Comparison of ENCODE assay signal across 1 cellular context in the genomic region with DNA sequence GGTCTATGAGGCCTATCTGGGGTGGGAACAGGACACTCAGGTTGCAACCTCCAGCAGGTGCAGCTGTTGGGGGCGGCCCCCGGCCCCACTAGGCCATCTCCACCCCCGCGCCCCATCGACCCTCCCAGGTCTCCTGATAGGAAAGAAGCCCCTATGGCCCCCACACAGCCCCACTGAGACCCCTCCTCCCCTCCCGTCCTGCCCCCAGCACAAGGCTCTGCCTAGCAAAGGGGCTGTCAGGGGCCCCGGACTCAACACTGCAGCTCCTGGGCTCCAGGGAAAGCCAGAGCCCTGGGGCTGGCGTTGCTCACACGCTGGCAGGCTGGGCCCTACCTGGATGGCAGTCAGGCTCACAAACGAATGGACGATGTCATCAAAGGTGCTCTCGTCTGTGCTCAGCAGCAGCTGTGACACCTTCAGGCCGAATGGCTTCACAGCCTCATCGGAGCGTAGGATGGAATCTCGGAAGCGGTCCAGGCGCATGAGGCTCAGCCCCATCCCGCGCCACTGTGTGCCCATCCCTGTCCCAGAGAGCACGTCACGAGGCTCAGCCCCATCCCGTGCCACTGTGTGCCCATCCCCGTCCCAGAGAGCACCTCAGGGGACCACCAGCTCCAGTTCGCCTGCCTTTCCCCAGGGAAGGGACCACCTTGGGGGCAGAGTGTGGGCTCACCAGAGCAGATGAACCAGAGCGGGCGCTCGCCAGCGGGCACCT.
TF ChIP-seq lines count a peak whose summit lies in the region.

No MANE protein-coding gene starts in this region.

TF ChIP-seq in K562, 482 proteins besides CTCF, POLR2A, EP300 and RAD21 (continues in another document):
- TF ChIP-seq ZNF324 (CRISPR knock-in tag; IDR thresholded peaks at IDR 0.05) (no peak), THRAP3 (IDR thresholded peaks at IDR 0.05; ENCODE audit: borderline replicate concordance) (no peak), SUPT5H (IDR thresholded peaks at IDR 0.05) (peak; percentile 52), HNRNPLL (IDR thresholded peaks at IDR 0.05; ENCODE audit: low read depth, low read length, poor library complexity, severe bottlenecking) (no peak), POLR2B (IDR thresholded peaks at IDR 0.05; ENCODE audit: low read depth, partially characterized antibody) (peak; percentile 18), SIN3A (IDR thresholded peaks at IDR 0.05; ENCODE audit: borderline replicate concordance in 2 of 2, control insufficient read depth in 1 of 2, low read depth in 2 of 2, low read length in 2 of 2) (peak in 1 of 2 experiments; percentile 25; a peak in 1 of 4 replicates), ZFPM2 (CRISPR knock-in tag; IDR thresholded peaks at IDR 0.05) (no peak), TRIM24 (IDR thresholded peaks at IDR 0.05) (no peak), RHOXF2B (CRISPR knock-in tag; conservative IDR thresholded peaks at IDR 0.05) (no peak), KDM5B (IDR thresholded peaks at IDR 0.05; ENCODE audit: insufficient replicate concordance, low read depth, low read length) (no peak), POLR2G (IDR thresholded peaks at IDR 0.05; ENCODE audit: low read depth, low read length) (peak; percentile 5; the same call in 1 of the 2 replicates), ZBTB7A (IDR thresholded peaks at IDR 0.05; ENCODE audit: borderline replicate concordance, control insufficient read depth, low read depth, low read length) (peak; percentile 44; the same call in 1 of the 2 replicates), ZNF217 (CRISPR knock-in tag; IDR thresholded peaks at IDR 0.05) (no peak), FOXP1 (CRISPR knock-in tag; IDR thresholded peaks at IDR 0.05) (no peak), FIP1L1 (IDR thresholded peaks at IDR 0.05; ENCODE audit: low read depth, low read length, poor library complexity, severe bottlenecking) (peak; percentile 41), ZKSCAN1 (IDR thresholded peaks at IDR 0.05; ENCODE audit: low read depth, low read length) (no peak), DDX20 (tag; IDR thresholded peaks at IDR 0.05; ENCODE audit: low read depth) (no peak), HDAC3 (IDR thresholded peaks at IDR 0.05; ENCODE audit: borderline replicate concordance, partially characterized antibody) (no peak), PRPF4 (IDR thresholded peaks at IDR 0.05; ENCODE audit: insufficient read depth, low read depth, low read length, poor library complexity, severe bottlenecking) (peak; percentile 7), TEAD4 (IDR thresholded peaks at IDR 0.05; ENCODE audit: low read length) (0 out of 2 replicates have a peak, but pooled peaks have one; percentile 12), TEAD4 (CRISPR knock-in tag; IDR thresholded peaks at IDR 0.05; ENCODE audit: borderline replicate concordance) (no peak), GATA2 (CRISPR knock-in tag; IDR thresholded peaks at IDR 0.05) (no peak), BCL6 (CRISPR knock-in tag; IDR thresholded peaks at IDR 0.05) (no peak), TEAD2 (tag; IDR thresholded peaks at IDR 0.05) (no peak)
- TF ChIP-seq, protein P1, sequence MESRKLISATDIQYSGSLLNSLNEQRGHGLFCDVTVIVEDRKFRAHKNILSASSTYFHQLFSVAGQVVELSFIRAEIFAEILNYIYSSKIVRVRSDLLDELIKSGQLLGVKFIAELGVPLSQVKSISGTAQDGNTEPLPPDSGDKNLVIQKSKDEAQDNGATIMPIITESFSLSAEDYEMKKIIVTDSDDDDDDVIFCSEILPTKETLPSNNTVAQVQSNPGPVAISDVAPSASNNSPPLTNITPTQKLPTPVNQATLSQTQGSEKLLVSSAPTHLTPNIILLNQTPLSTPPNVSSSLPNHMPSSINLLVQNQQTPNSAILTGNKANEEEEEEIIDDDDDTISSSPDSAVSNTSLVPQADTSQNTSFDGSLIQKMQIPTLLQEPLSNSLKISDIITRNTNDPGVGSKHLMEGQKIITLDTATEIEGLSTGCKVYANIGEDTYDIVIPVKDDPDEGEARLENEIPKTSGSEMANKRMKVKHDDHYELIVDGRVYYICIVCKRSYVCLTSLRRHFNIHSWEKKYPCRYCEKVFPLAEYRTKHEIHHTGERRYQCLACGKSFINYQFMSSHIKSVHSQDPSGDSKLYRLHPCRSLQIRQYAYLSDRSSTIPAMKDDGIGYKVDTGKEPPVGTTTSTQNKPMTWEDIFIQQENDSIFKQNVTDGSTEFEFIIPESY (CRISPR knock-in tag; IDR thresholded peaks at IDR 0.05), result peak; percentile 62; the same call in 1 of the 2 replicates
- TF ChIP-seq, protein P2, sequence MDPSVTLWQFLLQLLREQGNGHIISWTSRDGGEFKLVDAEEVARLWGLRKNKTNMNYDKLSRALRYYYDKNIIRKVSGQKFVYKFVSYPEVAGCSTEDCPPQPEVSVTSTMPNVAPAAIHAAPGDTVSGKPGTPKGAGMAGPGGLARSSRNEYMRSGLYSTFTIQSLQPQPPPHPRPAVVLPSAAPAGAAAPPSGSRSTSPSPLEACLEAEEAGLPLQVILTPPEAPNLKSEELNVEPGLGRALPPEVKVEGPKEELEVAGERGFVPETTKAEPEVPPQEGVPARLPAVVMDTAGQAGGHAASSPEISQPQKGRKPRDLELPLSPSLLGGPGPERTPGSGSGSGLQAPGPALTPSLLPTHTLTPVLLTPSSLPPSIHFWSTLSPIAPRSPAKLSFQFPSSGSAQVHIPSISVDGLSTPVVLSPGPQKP (CRISPR knock-in tag; IDR thresholded peaks at IDR 0.05), result no peak
- TF ChIP-seq, protein P3, sequence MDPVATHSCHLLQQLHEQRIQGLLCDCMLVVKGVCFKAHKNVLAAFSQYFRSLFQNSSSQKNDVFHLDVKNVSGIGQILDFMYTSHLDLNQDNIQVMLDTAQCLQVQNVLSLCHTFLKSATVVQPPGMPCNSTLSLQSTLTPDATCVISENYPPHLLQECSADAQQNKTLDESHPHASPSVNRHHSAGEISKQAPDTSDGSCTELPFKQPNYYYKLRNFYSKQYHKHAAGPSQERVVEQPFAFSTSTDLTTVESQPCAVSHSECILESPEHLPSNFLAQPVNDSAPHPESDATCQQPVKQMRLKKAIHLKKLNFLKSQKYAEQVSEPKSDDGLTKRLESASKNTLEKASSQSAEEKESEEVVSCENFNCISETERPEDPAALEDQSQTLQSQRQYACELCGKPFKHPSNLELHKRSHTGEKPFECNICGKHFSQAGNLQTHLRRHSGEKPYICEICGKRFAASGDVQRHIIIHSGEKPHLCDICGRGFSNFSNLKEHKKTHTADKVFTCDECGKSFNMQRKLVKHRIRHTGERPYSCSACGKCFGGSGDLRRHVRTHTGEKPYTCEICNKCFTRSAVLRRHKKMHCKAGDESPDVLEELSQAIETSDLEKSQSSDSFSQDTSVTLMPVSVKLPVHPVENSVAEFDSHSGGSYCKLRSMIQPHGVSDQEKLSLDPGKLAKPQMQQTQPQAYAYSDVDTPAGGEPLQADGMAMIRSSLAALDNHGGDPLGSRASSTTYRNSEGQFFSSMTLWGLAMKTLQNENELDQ (CRISPR knock-in tag; IDR thresholded peaks at IDR 0.05; ENCODE audit: borderline replicate concordance), result no peak
- TF ChIP-seq, protein P4, sequence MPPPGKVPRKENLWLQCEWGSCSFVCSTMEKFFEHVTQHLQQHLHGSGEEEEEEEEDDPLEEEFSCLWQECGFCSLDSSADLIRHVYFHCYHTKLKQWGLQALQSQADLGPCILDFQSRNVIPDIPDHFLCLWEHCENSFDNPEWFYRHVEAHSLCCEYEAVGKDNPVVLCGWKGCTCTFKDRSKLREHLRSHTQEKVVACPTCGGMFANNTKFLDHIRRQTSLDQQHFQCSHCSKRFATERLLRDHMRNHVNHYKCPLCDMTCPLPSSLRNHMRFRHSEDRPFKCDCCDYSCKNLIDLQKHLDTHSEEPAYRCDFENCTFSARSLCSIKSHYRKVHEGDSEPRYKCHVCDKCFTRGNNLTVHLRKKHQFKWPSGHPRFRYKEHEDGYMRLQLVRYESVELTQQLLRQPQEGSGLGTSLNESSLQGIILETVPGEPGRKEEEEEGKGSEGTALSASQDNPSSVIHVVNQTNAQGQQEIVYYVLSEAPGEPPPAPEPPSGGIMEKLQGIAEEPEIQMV (tag; conservative IDR thresholded peaks at IDR 0.05; ENCODE audit: low read depth), result no peak
- TF ChIP-seq, protein P5, sequence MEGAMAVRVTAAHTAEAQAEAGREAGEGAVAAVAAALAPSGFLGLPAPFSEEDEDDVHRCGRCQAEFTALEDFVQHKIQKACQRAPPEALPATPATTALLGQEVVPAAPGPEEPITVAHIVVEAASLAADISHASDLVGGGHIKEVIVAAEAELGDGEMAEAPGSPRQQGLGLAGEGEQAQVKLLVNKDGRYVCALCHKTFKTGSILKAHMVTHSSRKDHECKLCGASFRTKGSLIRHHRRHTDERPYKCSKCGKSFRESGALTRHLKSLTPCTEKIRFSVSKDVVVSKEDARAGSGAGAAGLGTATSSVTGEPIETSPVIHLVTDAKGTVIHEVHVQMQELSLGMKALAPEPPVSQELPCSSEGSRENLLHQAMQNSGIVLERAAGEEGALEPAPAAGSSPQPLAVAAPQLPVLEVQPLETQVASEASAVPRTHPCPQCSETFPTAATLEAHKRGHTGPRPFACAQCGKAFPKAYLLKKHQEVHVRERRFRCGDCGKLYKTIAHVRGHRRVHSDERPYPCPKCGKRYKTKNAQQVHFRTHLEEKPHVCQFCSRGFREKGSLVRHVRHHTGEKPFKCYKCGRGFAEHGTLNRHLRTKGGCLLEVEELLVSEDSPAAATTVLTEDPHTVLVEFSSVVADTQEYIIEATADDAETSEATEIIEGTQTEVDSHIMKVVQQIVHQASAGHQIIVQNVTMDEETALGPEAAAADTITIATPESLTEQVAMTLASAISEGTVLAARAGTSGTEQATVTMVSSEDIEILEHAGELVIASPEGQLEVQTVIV (CRISPR knock-in tag; IDR thresholded peaks at IDR 0.05; ENCODE audit: borderline replicate concordance), result no peak
- TF ChIP-seq, protein P6, sequence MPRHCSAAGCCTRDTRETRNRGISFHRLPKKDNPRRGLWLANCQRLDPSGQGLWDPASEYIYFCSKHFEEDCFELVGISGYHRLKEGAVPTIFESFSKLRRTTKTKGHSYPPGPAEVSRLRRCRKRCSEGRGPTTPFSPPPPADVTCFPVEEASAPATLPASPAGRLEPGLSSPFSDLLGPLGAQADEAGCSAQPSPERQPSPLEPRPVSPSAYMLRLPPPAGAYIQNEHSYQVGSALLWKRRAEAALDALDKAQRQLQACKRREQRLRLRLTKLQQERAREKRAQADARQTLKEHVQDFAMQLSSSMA (CRISPR knock-in tag; IDR thresholded peaks at IDR 0.05), result no peak
- TF ChIP-seq, protein P7, sequence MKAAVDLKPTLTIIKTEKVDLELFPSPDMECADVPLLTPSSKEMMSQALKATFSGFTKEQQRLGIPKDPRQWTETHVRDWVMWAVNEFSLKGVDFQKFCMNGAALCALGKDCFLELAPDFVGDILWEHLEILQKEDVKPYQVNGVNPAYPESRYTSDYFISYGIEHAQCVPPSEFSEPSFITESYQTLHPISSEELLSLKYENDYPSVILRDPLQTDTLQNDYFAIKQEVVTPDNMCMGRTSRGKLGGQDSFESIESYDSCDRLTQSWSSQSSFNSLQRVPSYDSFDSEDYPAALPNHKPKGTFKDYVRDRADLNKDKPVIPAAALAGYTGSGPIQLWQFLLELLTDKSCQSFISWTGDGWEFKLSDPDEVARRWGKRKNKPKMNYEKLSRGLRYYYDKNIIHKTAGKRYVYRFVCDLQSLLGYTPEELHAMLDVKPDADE (conservative IDR thresholded peaks at IDR 0.05; ENCODE audit: control insufficient read depth, low read depth, low read length), result 0 out of 2 replicates have a peak, but pooled peaks have one; percentile 17
- TF ChIP-seq, protein P8, sequence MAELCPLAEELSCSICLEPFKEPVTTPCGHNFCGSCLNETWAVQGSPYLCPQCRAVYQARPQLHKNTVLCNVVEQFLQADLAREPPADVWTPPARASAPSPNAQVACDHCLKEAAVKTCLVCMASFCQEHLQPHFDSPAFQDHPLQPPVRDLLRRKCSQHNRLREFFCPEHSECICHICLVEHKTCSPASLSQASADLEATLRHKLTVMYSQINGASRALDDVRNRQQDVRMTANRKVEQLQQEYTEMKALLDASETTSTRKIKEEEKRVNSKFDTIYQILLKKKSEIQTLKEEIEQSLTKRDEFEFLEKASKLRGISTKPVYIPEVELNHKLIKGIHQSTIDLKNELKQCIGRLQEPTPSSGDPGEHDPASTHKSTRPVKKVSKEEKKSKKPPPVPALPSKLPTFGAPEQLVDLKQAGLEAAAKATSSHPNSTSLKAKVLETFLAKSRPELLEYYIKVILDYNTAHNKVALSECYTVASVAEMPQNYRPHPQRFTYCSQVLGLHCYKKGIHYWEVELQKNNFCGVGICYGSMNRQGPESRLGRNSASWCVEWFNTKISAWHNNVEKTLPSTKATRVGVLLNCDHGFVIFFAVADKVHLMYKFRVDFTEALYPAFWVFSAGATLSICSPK (IDR thresholded peaks at IDR 0.05; ENCODE audit: borderline replicate concordance), result no peak
- TF ChIP-seq, protein P9, sequence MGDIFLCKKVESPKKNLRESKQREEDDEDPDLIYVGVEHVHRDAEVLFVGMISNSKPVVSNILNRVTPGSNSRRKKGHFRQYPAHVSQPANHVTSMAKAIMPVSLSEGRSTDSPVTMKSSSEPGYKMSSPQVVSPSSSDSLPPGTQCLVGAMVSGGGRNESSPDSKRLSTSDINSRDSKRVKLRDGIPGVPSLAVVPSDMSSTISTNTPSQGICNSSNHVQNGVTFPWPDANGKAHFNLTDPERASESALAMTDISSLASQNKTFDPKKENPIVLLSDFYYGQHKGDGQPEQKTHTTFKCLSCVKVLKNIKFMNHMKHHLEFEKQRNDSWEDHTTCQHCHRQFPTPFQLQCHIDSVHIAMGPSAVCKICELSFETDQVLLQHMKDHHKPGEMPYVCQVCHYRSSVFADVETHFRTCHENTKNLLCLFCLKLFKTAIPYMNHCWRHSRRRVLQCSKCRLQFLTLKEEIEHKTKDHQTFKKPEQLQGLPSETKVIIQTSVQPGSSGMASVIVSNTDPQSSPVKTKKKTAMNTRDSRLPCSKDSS (IDR thresholded peaks at IDR 0.05; ENCODE audit: low read depth, partially characterized antibody), result no peak
- TF ChIP-seq, protein P10, sequence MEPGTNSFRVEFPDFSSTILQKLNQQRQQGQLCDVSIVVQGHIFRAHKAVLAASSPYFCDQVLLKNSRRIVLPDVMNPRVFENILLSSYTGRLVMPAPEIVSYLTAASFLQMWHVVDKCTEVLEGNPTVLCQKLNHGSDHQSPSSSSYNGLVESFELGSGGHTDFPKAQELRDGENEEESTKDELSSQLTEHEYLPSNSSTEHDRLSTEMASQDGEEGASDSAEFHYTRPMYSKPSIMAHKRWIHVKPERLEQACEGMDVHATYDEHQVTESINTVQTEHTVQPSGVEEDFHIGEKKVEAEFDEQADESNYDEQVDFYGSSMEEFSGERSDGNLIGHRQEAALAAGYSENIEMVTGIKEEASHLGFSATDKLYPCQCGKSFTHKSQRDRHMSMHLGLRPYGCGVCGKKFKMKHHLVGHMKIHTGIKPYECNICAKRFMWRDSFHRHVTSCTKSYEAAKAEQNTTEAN (CRISPR knock-in tag; IDR thresholded peaks at IDR 0.05), result no peak
